Comparison of ENCODE assay signal across 15 cellular contexts in the genomic region with DNA sequence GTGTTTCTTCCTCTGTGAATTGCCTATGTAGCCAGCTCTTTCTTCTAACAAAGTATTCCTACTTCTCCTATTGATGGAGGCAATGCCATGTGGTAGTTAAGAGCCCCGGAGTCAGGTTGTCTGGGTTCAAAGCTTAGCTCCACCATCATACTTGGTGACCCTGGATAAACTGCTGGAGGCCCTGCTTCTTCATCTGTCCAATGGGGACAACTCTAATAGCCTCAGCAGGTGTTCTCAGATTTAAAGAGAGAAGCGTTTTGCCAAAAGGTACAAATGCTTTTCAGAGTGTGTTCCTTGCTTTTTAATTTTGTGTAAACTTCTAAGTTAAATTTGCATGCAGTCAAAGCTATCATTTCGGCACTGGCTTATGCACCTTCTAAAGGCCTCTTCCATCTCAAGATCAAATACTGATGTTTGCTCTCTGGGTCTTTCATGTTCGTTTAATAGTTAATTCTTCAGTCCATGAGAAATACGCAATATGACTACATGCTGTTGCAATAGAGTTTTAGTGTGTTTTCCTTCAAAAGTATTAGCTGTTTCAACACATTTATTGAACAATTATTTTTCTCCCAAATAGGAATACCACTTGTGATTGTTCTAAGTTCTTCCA.
DNase-seq lines count a peak whose midpoint lies in the region; ATAC-seq and TF ChIP-seq lines count a peak whose summit lies in the region.
"Had no signal": no experiment of that assay in that cellular context is flagged by ENCODE, and none has a peak within 500 bp of the region (broad histone marks: within the 10 kb centered on the region; RNA-seq: fewer than 3 reads in every experiment).

No MANE protein-coding gene starts in this region.

- no peak overlapping the region for H2BK120ac ChIP-seq in neuronal stem cell (ENCODE audit: low read depth, low read length)

- no peaks in the 10 kb centered on the region for H3K36me3 Mint-ChIP-seq in activated naive CD4-positive, alpha-beta T cell treated with anti-CD3 and anti-CD28 coated beads, Interleukin-2, amount 50 U/mL, for 72 hours
- H3K36me3 Mint-ChIP-seq in T-cell: peaks cover 24% of the 10 kb centered on the region

- H3K27me3 ChIP-seq in esophagus squamous epithelium (no peaks in the 10 kb centered on the region), transverse colon (no peaks in the 10 kb centered on the region), neuronal stem cell (ENCODE audit: control insufficient read depth in 3 of 3, insufficient read depth in 3 of 3, low read depth in 1 of 3, low read length in 3 of 3) (no peaks in the 10 kb centered on the region)

- peaks cover 89 to 96% (median 91%) of the 10 kb centered on the region in 3 donors for H3K4me1 Mint-ChIP-seq in T-cell

- no peak overlapping the region for H3K4me3 ChIP-seq in esophagus squamous epithelium
- H3K4me3 ChIP-seq in transverse colon: no peak overlapping the region
- H3K4me3 ChIP-seq in neuronal stem cell (ENCODE audit: low read length in 2 of 2): no peak overlapping the region
- H3K4me3 ChIP-seq: GM12878, PC-9 had no signal

- no peak overlapping the region for H3K23ac ChIP-seq in neuronal stem cell (ENCODE audit: low read depth, low read length, poor library complexity)

- H3K4ac ChIP-seq in neuronal stem cell (ENCODE audit: low read length): no peak overlapping the region

- H2AK5ac ChIP-seq in neuronal stem cell (ENCODE audit: low read depth, low read length): no peak overlapping the region

- H4K8ac ChIP-seq in neuronal stem cell (ENCODE audit: low read depth, low read length): no peak overlapping the region

- H2BK15ac ChIP-seq in neuronal stem cell (ENCODE audit: low read length): no peak overlapping the region

- H2BK12ac ChIP-seq in neuronal stem cell (ENCODE audit: low read length): no peak overlapping the region

- TF ChIP-seq EP300 in transverse colon (IDR thresholded peaks at IDR 0.05; ENCODE audit: low read depth): no peak

- ATAC-seq in activated naive CD4-positive, alpha-beta T cell treated with anti-CD3 and anti-CD28 coated beads, Interleukin-2, amount 50 U/mL, for 72 hours: no peak
- ATAC-seq in T-cell (replicated peaks in 1 of 4) (no peak), omental fat pad (ENCODE audit: low FRiP score) (no peak)
- ATAC-seq: GM12878 had no signal

- TF ChIP-seq CTCF in esophagus squamous epithelium (IDR thresholded peaks at IDR 0.05) (no peak), transverse colon (IDR thresholded peaks at IDR 0.05) (no peak), omental fat pad (IDR thresholded peaks at IDR 0.05) (no peak)

- no peak overlapping the region for H3K9ac ChIP-seq in neuronal stem cell (ENCODE audit: low read depth, low read length, poor library complexity)

- intact Hi-C loops in esophagus squamous epithelium (cut with DNase I) (no loop called here), transverse colon (cut with DNase I; ENCODE audit: low total_unique reads) (no loop called here)

- no peaks in the 10 kb centered on the region for H3K27me3 Mint-ChIP-seq in T-cell

- no peak for DNase-seq in activated naive CD4-positive, alpha-beta T cell treated with anti-CD3 and anti-CD28 coated beads, Interleukin-2, amount 50 U/mL, for 72 hours (ENCODE audit: low spot score in 2 of 2)
- DNase-seq in activated naive CD4-positive, alpha-beta T cell treated with anti-CD3 and anti-CD28 coated beads, Interleukin-2, amount 50 U/mL, for 16 hours: no peak
- DNase-seq in T-cell (no peak), esophagus squamous epithelium (lab: John Stamatoyannopoulos, UW) (no peak), transverse colon (no peak), germinal center (ENCODE audit: low spot score) (no peak), omental fat pad (ENCODE audit: low spot score) (no peak), neuronal stem cell (ENCODE audit: low spot score) (no peak)
- DNase-seq: C1 segment of cervical spinal cord, Calu3, KBM-7, NCI-H2227 treated with DMSO at 0.1 percent for 48 hours, NCI-H526, PC-9 had no signal

- no peak overlapping the region for H3K4me2 ChIP-seq in neuronal stem cell (ENCODE audit: insufficient read depth, low read length, poor library complexity, severe bottlenecking)
- H3K4me2 ChIP-seq: PC-9 had no signal

- H2BK5ac ChIP-seq in neuronal stem cell (ENCODE audit: low read length): no peak overlapping the region

- no peak overlapping the region for H2AFZ ChIP-seq in neuronal stem cell (ENCODE audit: low read length)
- H2AFZ ChIP-seq: PC-9 had no signal

- TF ChIP-seq POLR2A in esophagus squamous epithelium (IDR thresholded peaks at IDR 0.05) (no peak), transverse colon (IDR thresholded peaks at IDR 0.05) (no peak)

- POLR2A ChIA-PET in T-cell (lab: Charles Lee): interaction anchor here in 1 of 2 donors (0.7 kb wide), 1 partner anchor 38 kb away, joined by 3 read pairs; no protein-coding TSS in a partner anchor

- H3K9me3 Mint-ChIP-seq in activated naive CD4-positive, alpha-beta T cell treated with anti-CD3 and anti-CD28 coated beads, Interleukin-2, amount 50 U/mL, for 72 hours: no peaks in the 10 kb centered on the region
- H3K9me3 Mint-ChIP-seq in T-cell: no peaks in the 10 kb centered on the region

- H3K9me3 ChIP-seq in esophagus squamous epithelium (no peaks in the 10 kb centered on the region), transverse colon (no peaks in the 10 kb centered on the region), neuronal stem cell (replicated peaks in 1 of 2; ENCODE audit: control insufficient read depth in 2 of 2, insufficient read depth in 1 of 2, low read depth in 1 of 2, low read length in 2 of 2) (no peaks in the 10 kb centered on the region)

- no peak overlapping the region for H4K91ac ChIP-seq in neuronal stem cell (ENCODE audit: low read depth, low read length, poor library complexity)

- no peaks in the 10 kb centered on the region for H3K79me1 ChIP-seq in neuronal stem cell (ENCODE audit: low read depth, low read length)

- WGBS in esophagus squamous epithelium, 2 donors: 82 to 84% methylated on average over 5 of the region's 5 CpGs
- WGBS in transverse colon (ENCODE audit: low coverage in 1 of 2), 2 donors: 93% methylated on average over 5 of the region's 5 CpGs
- no CpG with 5 or more reads among the region's 5 CpGs for WGBS in neuronal stem cell (ENCODE audit: extremely low coverage in 2 of 2, insufficient read length in 2 of 2, insufficient replicate concordance in 1 of 2), 2 donors

- H3K27ac ChIP-seq in esophagus squamous epithelium (peak overlapping the region in 3 of 4 donors; percentile 68 to 92 (median 88)), transverse colon (peak overlapping the region in 3 of 4 donors; percentile 3 to 93 (median 36)), neuronal stem cell (replicated peaks; ENCODE audit: low read length) (no peak overlapping the region)
- H3K27ac ChIP-seq: PC-9 had no signal

- in situ Hi-C loops in transverse colon (cut with MboI; ENCODE audit: low pct_ligation_motif_present in 1 of 4, low pct_unique_long_range_greater_than_20kb in 1 of 4, low sequenced_read_pairs in 3 of 4): no loop called here

- peaks cover 16 to 99% (median 38%) of the 10 kb centered on the region in 3 donors for H3K4me1 ChIP-seq in esophagus squamous epithelium
- H3K4me1 ChIP-seq in transverse colon: peaks cover 21 to 85% (median 47%) of the 10 kb centered on the region in 4 donors
- H3K4me1 ChIP-seq in neuronal stem cell (ENCODE audit: control insufficient read depth in 2 of 2, insufficient read depth in 1 of 2, low read depth in 1 of 2, low read length in 2 of 2): peaks cover 17 to 42% of the 10 kb centered on the region in 2 donors

- H3K36me3 ChIP-seq in esophagus squamous epithelium (peaks cover 0 to 69% (median 0%) of the 10 kb centered on the region in 3 donors), transverse colon (no peaks in the 10 kb centered on the region), neuronal stem cell (replicated peaks in 1 of 2; ENCODE audit: control insufficient read depth in 2 of 2, insufficient read depth in 2 of 2, low read length in 2 of 2) (peaks cover 0 to 16% of the 10 kb centered on the region in 2 donors)

- H3K4me3 Mint-ChIP-seq in T-cell: peak overlapping the region in 1 of 3 donors; percentile 19

- H3K14ac ChIP-seq in neuronal stem cell (ENCODE audit: low read length): no peak overlapping the region

- H3K18ac ChIP-seq in neuronal stem cell (ENCODE audit: low read length): no peak overlapping the region

- CTCF ChIA-PET in T-cell (lab: Charles Lee): interaction anchor here in 1 of 2 donors (1.1 kb wide), 1 partner anchor 19 kb away, joined by 3 read pairs; no protein-coding TSS in a partner anchor

- H3K27ac Mint-ChIP-seq in activated naive CD4-positive, alpha-beta T cell treated with anti-CD3 and anti-CD28 coated beads, Interleukin-2, amount 50 U/mL, for 72 hours: peak overlapping the region; percentile 10 to 47
- peak overlapping the region; percentile 69 to 77 for H3K27ac Mint-ChIP-seq in T-cell
